ENCODE assay signal across 8 cellular contexts in the genomic region with DNA sequence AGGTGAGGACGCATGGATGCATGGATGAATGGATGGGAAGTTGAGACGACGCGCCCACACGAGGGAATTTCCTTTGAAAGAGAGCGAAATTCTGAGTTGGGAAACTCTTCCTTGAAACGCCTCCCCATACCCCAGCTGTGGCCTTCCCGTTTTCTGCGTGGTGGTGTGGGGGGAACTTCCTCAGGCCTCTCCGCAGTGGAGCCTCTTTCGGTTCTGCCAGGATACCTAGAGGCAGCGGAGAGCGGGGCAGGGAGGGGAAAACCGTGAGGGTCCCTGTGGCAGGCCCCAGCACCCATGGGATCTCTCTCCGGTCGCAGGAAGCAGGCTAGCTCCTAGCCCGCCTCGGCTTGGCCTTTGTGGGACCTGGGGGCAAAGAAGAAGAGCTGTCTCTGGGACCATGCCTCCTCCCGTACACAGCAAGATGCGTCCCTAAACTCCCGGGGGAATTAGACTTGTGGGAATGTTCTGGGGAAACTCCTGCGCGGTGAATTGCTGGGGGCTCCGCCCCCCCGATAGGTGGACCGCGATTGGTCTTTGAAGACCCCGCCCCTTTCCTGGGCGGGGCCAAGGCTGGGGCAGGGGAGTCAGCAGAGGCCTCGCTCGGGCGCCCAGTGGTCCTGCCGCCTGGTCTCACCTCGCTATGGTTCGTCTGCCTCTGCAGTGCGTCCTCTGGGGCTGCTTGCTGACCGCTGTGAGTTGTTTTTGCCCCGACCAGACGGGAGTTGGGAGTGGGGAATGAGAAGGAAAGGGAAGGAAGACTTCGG. TPM values are rescaled to one million over a fixed set of nuclear protein-coding genes. Genes with fewer than 3 reads are reported as not detected.
A peak's percentile ranks its signal among the peaks of the same experiment; 100 is the strongest.
DNase-seq lines count a peak whose midpoint lies in the region; TF ChIP-seq lines count a peak whose summit lies in the region.

Gene CD40, plus strand, starts transcription at position 611 of the 764 bp plus-strand sequence. Its CDS starts 30 bp downstream, at position 641.

- peak within 1 kb of the TSS; percentile 75 for H3K27ac Mint-ChIP-seq in endothelial cell (ENCODE audit: unreplicated experiment)
- H3K27ac Mint-ChIP-seq in mesothelial cell of epicardium = peak within 1 kb of the TSS; percentile 68

- DNase-seq in GM10266 (ENCODE audit: extremely low spot score) (peak; percentile 88), HFF-Myc (ENCODE audit: extremely low read depth, low read depth) (no peak), NCI-H345 treated with DMSO at 0.1 percent for 48 hours (lab: John Stamatoyannopoulos, UW; ENCODE audit: unreplicated experiment) (peak; percentile 50), endothelial cell (ENCODE audit: low spot score) (peak; percentile 94), mesothelial cell of epicardium (ENCODE audit: low spot score in 2 of 2, unreplicated experiment in 2 of 2) (peak; percentile 61 to 75), dedifferentiated amniotic fluid mesenchymal stem cell (ENCODE audit: extremely low spot score) (no peak)
- DNase-seq in activated CD8-positive, alpha-beta memory T cell treated with anti-CD3 and anti-CD28 coated beads, Interleukin-2, amount 50 U/mL, for 4 hours = peak; percentile 72
- peak; percentile 50 to 51 for DNase-seq in stimulated activated CD8-positive, alpha-beta memory T cell treated with anti-CD3 and anti-CD28 coated beads, Interleukin-15, amount 100 ng/mL, for 48 hours (ENCODE audit: low read depth in 2 of 2)

- peak within 1 kb of the TSS; percentile 20 for H3K4me3 ChIP-seq in HFF-Myc (replicated peaks; ENCODE audit: low read depth, low read length)

- H3K27me3 Mint-ChIP-seq in endothelial cell (ENCODE audit: unreplicated experiment) = peaks cover 13% of the 10 kb centered on the region
- peaks cover 51% of the 10 kb centered on the region for H3K27me3 Mint-ChIP-seq in mesothelial cell of epicardium (ENCODE audit: low read depth)

- TF ChIP-seq CTCF in GM10266 (IDR thresholded peaks at IDR 0.05; ENCODE audit: control insufficient read depth, insufficient read depth, low read depth, missing control alignments) (no peak), HFF-Myc (IDR thresholded peaks at IDR 0.05; ENCODE audit: low read depth, low read length, missing control alignments) (no peak), endothelial cell (IDR thresholded peaks at IDR 0.05; ENCODE audit: unreplicated experiment) (no peak), mesothelial cell of epicardium (IDR thresholded peaks at IDR 0.05; ENCODE audit: unreplicated experiment) (no peak)

- H3K9me3 Mint-ChIP-seq in endothelial cell (ENCODE audit: unreplicated experiment) (no peaks in the 10 kb centered on the region), mesothelial cell of epicardium (no peaks in the 10 kb centered on the region)

- H3K36me3 Mint-ChIP-seq in endothelial cell (ENCODE audit: low read depth, unreplicated experiment) (peaks cover 9% of the 10 kb centered on the region), mesothelial cell of epicardium (no peaks in the 10 kb centered on the region)

- H3K4me3 Mint-ChIP-seq in endothelial cell (ENCODE audit: unreplicated experiment) (peak within 1 kb of the TSS; percentile 98), mesothelial cell of epicardium (peak within 1 kb of the TSS; percentile 81)

- H3K4me1 Mint-ChIP-seq in endothelial cell (ENCODE audit: unreplicated experiment) (peaks cover 48% of the 10 kb centered on the region), mesothelial cell of epicardium (peaks cover 7% of the 10 kb centered on the region)

RNA-seq across cellular contexts. Expression of gene CD40, which starts in this region (rescaled TPM):
- total RNA-seq in endothelial cell (ENCODE audit: unreplicated experiment) = 69.4 TPM
- total RNA-seq in mesothelial cell of epicardium = 3.8 to 5.0 TPM (median 4.3 TPM) in 3 replicates

Comparison
In these comparisons a context has a peak if more than half of its experiments do, and no peak if none do; other contexts are left out.
1. RNA of gene CD40 (total RNA-seq): 69.4 TPM in endothelial cell (single experiment); 3.8 to 5.0 TPM in mesothelial cell of epicardium; every median in the first group is over 10 times any median in the second.
2. DNase-seq: peak in GM10266 (single experiment), NCI-H345 treated with DMSO at 0.1 percent for 48 hours (single experiment), activated CD8-positive, alpha-beta memory T cell treated with anti-CD3 and anti-CD28 coated beads, Interleukin-2, amount 50 U/mL, for 4 hours (single experiment), endothelial cell (single experiment), mesothelial cell of epicardium (2 of 2) and stimulated activated CD8-positive, alpha-beta memory T cell treated with anti-CD3 and anti-CD28 coated beads, Interleukin-15, amount 100 ng/mL, for 48 hours (2 of 2); none in HFF-Myc (single experiment) and dedifferentiated amniotic fluid mesenchymal stem cell (single experiment).